ENCODE assay signal across 8 cellular contexts in genomic region chr9:100322954-100323536, GRCh38. TPM values are rescaled to one million over a fixed set of nuclear protein-coding genes. Genes with fewer than 3 reads are reported as not detected.
DNase-seq lines count a peak whose midpoint lies in the region; ATAC-seq and TF ChIP-seq lines count a peak whose summit lies in the region.

No MANE protein-coding gene starts in this region.

- H3K27ac ChIP-seq in VCaP: no peak overlapping the region
- no peak overlapping the region for H3K27ac ChIP-seq in gastroesophageal sphincter

- peak; percentile 40 for DNase-seq in AG08395 (ENCODE audit: low spot score)
- DNase-seq in ELR (ENCODE audit: low read depth): peak; percentile 61
- DNase-seq in NCI-H1105 treated with DMSO at 0.1 percent for 48 hours (lab: John Stamatoyannopoulos, UW): peak; percentile 45
- DNase-seq in retinal pigment epithelial cell (ENCODE audit: low read depth): no peak
- DNase-seq in activated CD4-positive, CD25-positive, alpha-beta regulatory T cell treated with anti-CD3 and anti-CD28 coated beads, Interleukin-2, amount 50 U/mL, for 72 hours: no peak

- no peak for TF ChIP-seq EP300 in gastroesophageal sphincter (IDR thresholded peaks at IDR 0.05)

- H3K36me3 ChIP-seq in gastroesophageal sphincter: peaks cover 0 to 60% of the 10 kb centered on the region in 2 donors

- H3K4me3 ChIP-seq in gastroesophageal sphincter (no peak overlapping the region), retinal pigment epithelial cell (ENCODE audit: low read length) (no peak overlapping the region)

- no peaks in the 10 kb centered on the region for H3K27me3 ChIP-seq in gastroesophageal sphincter

- no peak for ATAC-seq in gastroesophageal sphincter
- ATAC-seq in activated CD4-positive, CD25-positive, alpha-beta regulatory T cell treated with anti-CD3 and anti-CD28 coated beads, Interleukin-2, amount 50 U/mL, for 24 hours: no peak

- TF ChIP-seq CTCF in VCaP (conservative IDR thresholded peaks at IDR 0.05) (peak; percentile 80), gastroesophageal sphincter (IDR thresholded peaks at IDR 0.05) (peak; percentile 47 to 65 (median 52)), retinal pigment epithelial cell (conservative IDR thresholded peaks at IDR 0.05; ENCODE audit: low read depth, low read length) (peak; percentile 71)

- no peak for TF ChIP-seq POLR2A in gastroesophageal sphincter (IDR thresholded peaks at IDR 0.05)

- WGBS in gastroesophageal sphincter (ENCODE audit: low coverage in 1 of 2), 2 donors: 52 to 59% methylated on average over 3 of the region's 3 CpGs

- no peaks in the 10 kb centered on the region for H3K9me3 ChIP-seq in gastroesophageal sphincter

- H3K4me1 ChIP-seq in gastroesophageal sphincter: peaks cover 0 to 7% (median 0%) of the 10 kb centered on the region in 3 donors

RNA-seq across cellular contexts. Expression of gene TEX10, which starts 29.7 kb away (rescaled TPM):
- 10 to 100 TPM in 3 of 4 donors, 1 to 10 TPM in 1; 10.0 to 19.0 (median 13.7) TPM for total RNA-seq in gastroesophageal sphincter

Comparison
In these comparisons a context has a peak if more than half of its experiments do, and no peak if none do; other contexts are left out.
1. DNase-seq: peak in AG08395 (single experiment), ELR (single experiment) and NCI-H1105 treated with DMSO at 0.1 percent for 48 hours (single experiment); none in retinal pigment epithelial cell (single experiment) and activated CD4-positive, CD25-positive, alpha-beta regulatory T cell treated with anti-CD3 and anti-CD28 coated beads, Interleukin-2, amount 50 U/mL, for 72 hours (single experiment).
2. Peak in every context shown above with its lines, with median percentiles within 50 percentile points of each other: CTCF ChIP-seq.